Comparison of ENCODE assay signal across 9 cellular contexts in the genomic region with DNA sequence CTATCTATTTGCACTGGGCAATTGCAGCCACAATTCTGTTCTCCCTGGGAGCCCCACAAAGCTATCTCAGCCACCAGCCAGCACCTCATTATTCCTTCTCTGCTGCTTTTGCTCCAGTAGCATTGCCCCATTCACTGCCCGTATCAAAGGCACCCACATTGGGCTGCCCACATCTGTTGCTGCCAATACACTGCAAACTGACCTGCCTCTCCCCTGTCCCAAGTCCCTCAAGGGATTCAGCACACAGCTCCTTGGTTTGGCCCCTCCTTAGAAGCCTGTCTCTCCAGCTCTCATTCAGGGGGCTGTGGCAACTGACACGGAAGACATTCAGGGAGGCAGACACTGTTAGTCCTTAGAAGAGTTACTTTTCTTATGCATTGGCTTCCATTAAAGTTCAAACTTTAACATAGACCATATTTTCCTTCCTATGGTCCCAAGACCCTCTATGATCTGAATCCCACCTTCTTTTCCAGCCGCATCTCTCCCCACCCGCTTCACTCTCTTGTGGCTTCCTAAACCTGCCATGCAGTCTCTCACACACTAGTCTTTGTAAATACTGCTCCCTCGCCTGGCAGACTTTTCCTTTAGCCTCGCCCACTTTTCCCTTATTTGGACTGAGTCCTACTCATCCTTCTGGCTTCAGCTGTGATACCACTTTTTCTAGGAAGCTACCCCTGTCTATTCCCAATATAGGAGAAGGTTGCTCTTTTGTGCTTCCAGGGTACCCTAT. TPM values are rescaled to one million over a fixed set of nuclear protein-coding genes. Genes with fewer than 3 reads are reported as not detected.
DNase-seq lines count a peak whose midpoint lies in the region; ATAC-seq and TF ChIP-seq lines count a peak whose summit lies in the region.
"Had no signal": no experiment of that assay in that cellular context is flagged by ENCODE, and none has a peak within 500 bp of the region (broad histone marks: within the 10 kb centered on the region; RNA-seq: fewer than 3 reads in every experiment).

No MANE protein-coding gene starts in this region.

- H3K4me1 Mint-ChIP-seq in HFFc6 (ENCODE audit: low read depth) = peaks cover 56% of the 10 kb centered on the region

- no peaks in the 10 kb centered on the region for H3K9me3 ChIP-seq in esophagus squamous epithelium

- WGBS in esophagus squamous epithelium, 2 donors = 23 to 33% methylated on average over 6 of the region's 6 CpGs

- H3K4me3 ChIP-seq in esophagus squamous epithelium = no peak overlapping the region

- no peak for TF ChIP-seq CTCF in HFFc6 (IDR thresholded peaks at IDR 0.05)
- TF ChIP-seq CTCF in esophagus squamous epithelium (IDR thresholded peaks at IDR 0.05) = no peak

- H3K36me3 ChIP-seq in esophagus squamous epithelium = no peaks in the 10 kb centered on the region

- H3K4me1 ChIP-seq in esophagus squamous epithelium = peaks cover 0 to 59% (median 35%) of the 10 kb centered on the region in 3 donors

- H3K27ac ChIP-seq in esophagus squamous epithelium = peak overlapping the region in 3 of 4 donors; percentile 6 to 82 (median 77)

- no peaks in the 10 kb centered on the region; the same call in 1 of the 2 replicates for H3K9me3 Mint-ChIP-seq in HFFc6
- H3K9me3 Mint-ChIP-seq: central memory CD8-positive, alpha-beta T cell had no signal

- TF ChIP-seq POLR2A in esophagus squamous epithelium (IDR thresholded peaks at IDR 0.05) = no peak

- H3K27me3 ChIP-seq in esophagus squamous epithelium = peaks cover 0 to 55% (median 0%) of the 10 kb centered on the region in 4 donors

- no peak overlapping the region for H3K27ac Mint-ChIP-seq in HFFc6

- DNase-seq in HFFc6 = peak; percentile 62
- peak; percentile 26 for DNase-seq in NCI-H774 (lab: John Stamatoyannopoulos, UW)
- DNase-seq in esophagus squamous epithelium (lab: John Stamatoyannopoulos, UW) = no peak
- DNase-seq in retina = peak; percentile 69
- DNase-seq in HuH-7 (ENCODE audit: low spot score) = no peak
- no peak for DNase-seq in dedifferentiated amniotic fluid mesenchymal stem cell (ENCODE audit: extremely low spot score)

- peak overlapping the region; percentile 44 for H3K4me3 Mint-ChIP-seq in HFFc6
- H3K4me3 Mint-ChIP-seq: central memory CD8-positive, alpha-beta T cell had no signal

- H3K27me3 Mint-ChIP-seq in HFFc6 (ENCODE audit: insufficient read depth) = peaks cover 7% of the 10 kb centered on the region

- intact Hi-C loops in esophagus squamous epithelium (cut with DNase I) = no loop called here

- ATAC-seq in HG03196 (IDR thresholded peaks at IDR 0.05; ENCODE audit: unreplicated experiment) (no peak), HG03460 (IDR thresholded peaks at IDR 0.05; ENCODE audit: unreplicated experiment) (no peak)

- H3K36me3 Mint-ChIP-seq in HFFc6 (ENCODE audit: low read depth) = no peaks in the 10 kb centered on the region

RNA-seq across cellular contexts. Expression of a gene that starts 19.3 kb away (rescaled TPM):
- not detected for total RNA-seq in HFFc6 (2021; fragmentation: NEBNext Ultra II Directional; extraction: Animal tissue kit (Norgen Biotek cat#: 25700))
- 1 to 10 TPM in 3 of 4 donors, under 1 TPM in 1; 0.97 to 4.4 (median 2.1) TPM for total RNA-seq in esophagus squamous epithelium

RNA-seq across cellular contexts. Expression of a gene that starts 45.9 kb away (rescaled TPM):
- not detected for total RNA-seq in HFFc6 (2021; fragmentation: NEBNext Ultra II Directional; extraction: Animal tissue kit (Norgen Biotek cat#: 25700))
- 1 to 10 TPM in 3 of 4 donors, not detected in 1; 1.1 to 1.4 (median 1.3) TPM for total RNA-seq in esophagus squamous epithelium

RNA-seq across cellular contexts. Expression of a gene that starts 54.4 kb away (rescaled TPM):
- 1 to 10 TPM; 6.3 to 8.2 (median 7.3) TPM for total RNA-seq in HFFc6 (2021; fragmentation: NEBNext Ultra II Directional; extraction: Animal tissue kit (Norgen Biotek cat#: 25700))
- 10 to 100 TPM; 15.8 to 32.0 (median 21.4) TPM for total RNA-seq in esophagus squamous epithelium

Comparison
In these comparisons a context has a peak if more than half of its experiments do, and no peak if none do; other contexts are left out.
1. DNase-seq: peak in HFFc6 (single experiment), NCI-H774 (single experiment) and retina (single experiment); none in esophagus squamous epithelium (single experiment), HuH-7 (single experiment) and dedifferentiated amniotic fluid mesenchymal stem cell (single experiment).